Comparison of ENCODE assay signal across 1 cellular context in the genomic region with DNA sequence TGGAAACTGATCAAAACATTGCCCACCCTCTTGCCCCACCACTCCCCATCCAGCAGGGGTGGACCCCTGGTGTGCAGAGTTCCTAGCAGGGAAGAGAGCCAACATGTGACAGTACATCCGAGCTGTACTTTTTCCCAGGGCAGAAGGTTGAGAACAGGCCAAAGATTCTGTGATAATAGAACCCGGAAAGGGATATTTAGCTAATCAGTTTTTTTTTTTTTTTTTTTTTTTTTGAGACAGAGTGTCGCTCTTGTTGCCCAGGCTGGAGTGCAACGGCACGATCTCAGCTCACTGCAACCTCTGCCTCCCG.
TF ChIP-seq lines count a peak whose summit lies in the region.

No MANE protein-coding gene starts in this region.

TF ChIP-seq in endothelial cell of umbilical vein, 7 proteins besides CTCF, POLR2A, EP300 and RAD21:
- no peak for TF ChIP-seq MYC (IDR thresholded peaks at IDR 0.05; ENCODE audit: low read depth, low read length)
- no peak for TF ChIP-seq JUN (IDR thresholded peaks at IDR 0.05; ENCODE audit: borderline replicate concordance, insufficient read depth, insufficient read length, low read depth)
- TF ChIP-seq, protein P1, sequence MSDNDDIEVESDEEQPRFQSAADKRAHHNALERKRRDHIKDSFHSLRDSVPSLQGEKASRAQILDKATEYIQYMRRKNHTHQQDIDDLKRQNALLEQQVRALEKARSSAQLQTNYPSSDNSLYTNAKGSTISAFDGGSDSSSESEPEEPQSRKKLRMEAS (IDR thresholded peaks at IDR 0.05; ENCODE audit: insufficient read depth, insufficient read length), result no peak
- peak; percentile 41 for TF ChIP-seq GATA2 (IDR thresholded peaks at IDR 0.05; ENCODE audit: insufficient read depth, insufficient read length, low read depth, low read length)
